7 cellular contexts compared by ENCODE assay signal in genomic region chr5:16610896-16611295, GRCh38. TPM values are rescaled to one million over a fixed set of nuclear protein-coding genes. Genes with fewer than 3 reads are reported as not detected.
A peak's percentile ranks its signal among the peaks of the same experiment; 100 is the strongest.
DNase-seq lines count a peak whose midpoint lies in the region; ATAC-seq and TF ChIP-seq lines count a peak whose summit lies in the region.
"Not testable (repeated sequence)": the region's sequence is repeated elsewhere in the genome, so short reads cannot be mapped to it uniquely, and the experiment has no call there.

No MANE protein-coding gene starts in this region.

- H3K27ac ChIP-seq in CD4-positive, alpha-beta T cell (ENCODE audit: low read depth, low read length); HEK293 (ENCODE audit: extremely low read depth, low read depth, low read length); naive thymus-derived CD4-positive, alpha-beta T cell (ENCODE audit: low read depth, low read length): not testable (repeated sequence)

- CTCF ChIA-PET in CD4-positive, alpha-beta T cell (lab: Charles Lee); HEK293 (lab: Yijun Ruan, JAX); naive thymus-derived CD4-positive, alpha-beta T cell (lab: Charles Lee): not testable (repeated sequence)

- H3K4me1 ChIP-seq in HEK293 (ENCODE audit: control insufficient read depth, insufficient read depth, low read length): not testable (repeated sequence)
- peaks cover under 1 to 39% of the 10 kb centered on the region in 2 donors for H3K4me1 ChIP-seq in naive thymus-derived CD4-positive, alpha-beta T cell (ENCODE audit: control insufficient read depth in 2 of 2, insufficient read depth in 2 of 2, low read length in 2 of 2)

- not testable (repeated sequence) for ATAC-seq in CD4-positive, alpha-beta T cell (ENCODE audit: poor library complexity); naive thymus-derived CD4-positive, alpha-beta T cell

- peaks cover 70% of the 10 kb centered on the region for H3K36me3 Mint-ChIP-seq in CD4-positive, alpha-beta T cell (ENCODE audit: low read depth)
- H3K36me3 Mint-ChIP-seq in activated naive CD4-positive, alpha-beta T cell treated with anti-CD3 and anti-CD28 coated beads, Interleukin-2, amount 50 U/mL, for 24 hours: peaks cover 19% of the 10 kb centered on the region
- H3K36me3 Mint-ChIP-seq in activated naive CD8-positive, alpha-beta T cell: peaks cover 13% of the 10 kb centered on the region
- H3K36me3 Mint-ChIP-seq in naive thymus-derived CD4-positive, alpha-beta T cell: peaks cover 3 to 50% (median 43%) of the 10 kb centered on the region in 5 donors
- not testable (repeated sequence) for H3K36me3 Mint-ChIP-seq in osteocyte (ENCODE audit: unreplicated experiment)

- TF ChIP-seq CTCF in CD4-positive, alpha-beta T cell (IDR thresholded peaks at IDR 0.05); HEK293 (tag by site-specific recombination; IDR thresholded peaks at IDR 0.05); osteocyte (IDR thresholded peaks at IDR 0.05): not testable (repeated sequence)

- intact Hi-C loops in CD4-positive, alpha-beta T cell (cut with DNase I, micrococcal nuclease): not testable (repeated sequence)
- intact Hi-C loops in naive thymus-derived CD4-positive, alpha-beta T cell (cut with micrococcal nuclease): loop anchor here in 1 of 2 donors (10.0 kb wide), 1 partner anchor 1946 kb away; the partner anchor contains the start of gene OTULIN

- peaks cover 86% of the 10 kb centered on the region for H3K4me1 Mint-ChIP-seq in CD4-positive, alpha-beta T cell (ENCODE audit: low read depth)
- peaks cover 91% of the 10 kb centered on the region for H3K4me1 Mint-ChIP-seq in activated naive CD4-positive, alpha-beta T cell treated with anti-CD3 and anti-CD28 coated beads, Interleukin-2, amount 50 U/mL, for 24 hours
- peaks cover 80% of the 10 kb centered on the region for H3K4me1 Mint-ChIP-seq in activated naive CD8-positive, alpha-beta T cell (ENCODE audit: low read depth)
- peaks cover 42 to 87% (median 81%) of the 10 kb centered on the region in 7 donors for H3K4me1 Mint-ChIP-seq in naive thymus-derived CD4-positive, alpha-beta T cell
- not testable (repeated sequence) for H3K4me1 Mint-ChIP-seq in osteocyte (ENCODE audit: unreplicated experiment)

- DNase-seq in CD4-positive, alpha-beta T cell; naive thymus-derived CD4-positive, alpha-beta T cell: not testable (repeated sequence)
- DNase-seq in activated CD8-positive, alpha-beta memory T cell treated with anti-CD3 and anti-CD28 coated beads, Interleukin-2, amount 50 U/mL, for 48 hours: peak; percentile 18
- peak; percentile 7 for DNase-seq in osteocyte (ENCODE audit: extremely low spot score, unreplicated experiment)

- H3K27me3 ChIP-seq in CD4-positive, alpha-beta T cell (ENCODE audit: control insufficient read depth, insufficient read depth, low read length); naive thymus-derived CD4-positive, alpha-beta T cell (ENCODE audit: control insufficient read depth in 2 of 2, insufficient read depth in 2 of 2, low read length in 2 of 2): not testable (repeated sequence)

- H3K27me3 Mint-ChIP-seq in CD4-positive, alpha-beta T cell; activated naive CD4-positive, alpha-beta T cell treated with anti-CD3 and anti-CD28 coated beads, Interleukin-2, amount 50 U/mL, for 24 hours; activated naive CD8-positive, alpha-beta T cell; naive thymus-derived CD4-positive, alpha-beta T cell: not testable (repeated sequence)
- peaks cover 52% of the 10 kb centered on the region for H3K27me3 Mint-ChIP-seq in osteocyte (ENCODE audit: unreplicated experiment)

- H3K9me3 ChIP-seq in CD4-positive, alpha-beta T cell (ENCODE audit: control insufficient read depth, low read length); HEK293 (ENCODE audit: control insufficient read depth, insufficient read depth, low read depth, low read length); naive thymus-derived CD4-positive, alpha-beta T cell (ENCODE audit: control insufficient read depth in 2 of 3, low read length in 3 of 3): not testable (repeated sequence)

- not testable (repeated sequence) for H3K4me3 ChIP-seq in HEK293 (ENCODE audit: low read depth, low read length); naive thymus-derived CD4-positive, alpha-beta T cell (ENCODE audit: low read length)

- POLR2A ChIA-PET in CD4-positive, alpha-beta T cell (lab: Charles Lee); HEK293 (lab: Yijun Ruan, JAX): not testable (repeated sequence)
- POLR2A ChIA-PET in naive thymus-derived CD4-positive, alpha-beta T cell (lab: Charles Lee): interaction anchor here (1.2 to 1.5 kb wide), 2 partner anchors 21 to 52 kb away, joined by 3 to 4 read pairs; no protein-coding TSS in a partner anchor

- H3K27ac Mint-ChIP-seq in CD4-positive, alpha-beta T cell: peak overlapping the region; percentile 78
- peak overlapping the region; percentile 51 for H3K27ac Mint-ChIP-seq in activated naive CD4-positive, alpha-beta T cell treated with anti-CD3 and anti-CD28 coated beads, Interleukin-2, amount 50 U/mL, for 24 hours
- H3K27ac Mint-ChIP-seq in activated naive CD8-positive, alpha-beta T cell: peak overlapping the region; percentile 67
- peak overlapping the region in 5 of 9 donors; percentile 11 to 78 (median 65) for H3K27ac Mint-ChIP-seq in naive thymus-derived CD4-positive, alpha-beta T cell
- not testable (repeated sequence) for H3K27ac Mint-ChIP-seq in osteocyte (ENCODE audit: unreplicated experiment)

- H3K9me3 Mint-ChIP-seq in CD4-positive, alpha-beta T cell; activated naive CD4-positive, alpha-beta T cell treated with anti-CD3 and anti-CD28 coated beads, Interleukin-2, amount 50 U/mL, for 24 hours; activated naive CD8-positive, alpha-beta T cell (ENCODE audit: low read depth); osteocyte (ENCODE audit: unreplicated experiment): not testable (repeated sequence)
- H3K9me3 Mint-ChIP-seq in naive thymus-derived CD4-positive, alpha-beta T cell: peaks cover 0 to 10% (median 0%) of the 10 kb centered on the region in 11 donors

- H3K36me3 ChIP-seq in HEK293 (ENCODE audit: control insufficient read depth in 2 of 2, insufficient read depth in 1 of 2, low read length in 2 of 2): not testable (repeated sequence)
- peaks cover 0 to 12% (median 0%) of the 10 kb centered on the region in 3 experiments for H3K36me3 ChIP-seq in naive thymus-derived CD4-positive, alpha-beta T cell (ENCODE audit: control insufficient read depth in 2 of 3, insufficient read depth in 3 of 3, low read length in 3 of 3)

- H3K4me3 Mint-ChIP-seq in CD4-positive, alpha-beta T cell; activated naive CD4-positive, alpha-beta T cell treated with anti-CD3 and anti-CD28 coated beads, Interleukin-2, amount 50 U/mL, for 24 hours; activated naive CD8-positive, alpha-beta T cell; osteocyte (ENCODE audit: unreplicated experiment): not testable (repeated sequence)
- peak overlapping the region in 6 of 10 donors; percentile 30 to 91 (median 76) for H3K4me3 Mint-ChIP-seq in naive thymus-derived CD4-positive, alpha-beta T cell

TF ChIP-seq in HEK293, 187 proteins besides CTCF, POLR2A, EP300 and RAD21:
- TF ChIP-seq ZNF146 (tag by site-specific recombination; IDR thresholded peaks at IDR 0.05): peak; percentile 99
- TF ChIP-seq, protein P1, sequence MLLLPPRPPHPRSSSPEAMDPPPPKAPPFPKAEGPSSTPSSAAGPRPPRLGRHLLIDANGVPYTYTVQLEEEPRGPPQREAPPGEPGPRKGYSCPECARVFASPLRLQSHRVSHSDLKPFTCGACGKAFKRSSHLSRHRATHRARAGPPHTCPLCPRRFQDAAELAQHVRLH (tag by site-specific recombination; IDR thresholded peaks at IDR 0.05): peak; percentile 83

RNA-seq across cellular contexts. Expression of gene RETREG1, which starts 5.9 kb away (rescaled TPM):
- 10 to 100 TPM; 68.9 to 69.7 TPM for total RNA-seq in CD4-positive, alpha-beta T cell
- total RNA-seq in naive thymus-derived CD4-positive, alpha-beta T cell: 10 to 100 TPM; 37.4 to 78.3 (median 47.4) TPM
- 100 to 1,000 TPM; 120 to 130 TPM for polyA plus RNA-seq in naive thymus-derived CD4-positive, alpha-beta T cell
- total RNA-seq in osteocyte: 0.78 and 0.91 TPM in 2 replicates

Comparison
In these comparisons a context has a peak if more than half of its experiments do, and no peak if none do; other contexts are left out.
1. RNA of gene RETREG1, which starts 5.9 kb away (total RNA-seq): 68.9 to 69.7 TPM in CD4-positive, alpha-beta T cell and 37.4 to 78.3 TPM in naive thymus-derived CD4-positive, alpha-beta T cell; 0.78 to 0.91 TPM in osteocyte; every median in the first group is over 10 times any median in the second.